Comparison of ENCODE assay signal across 12 cellular contexts in genomic region chr9:129337287-129338140, GRCh38.
DNase-seq lines count a peak whose midpoint lies in the region; ATAC-seq and TF ChIP-seq lines count a peak whose summit lies in the region.
"Had no signal": no experiment of that assay in that cellular context is flagged by ENCODE, and none has a peak within 500 bp of the region (broad histone marks: within the 10 kb centered on the region; RNA-seq: fewer than 3 reads in every experiment).

No MANE protein-coding gene starts in this region.

- intact Hi-C loops in dorsolateral prefrontal cortex (cut with DNase I) = loop anchor here in 1 of 2 donors (5.0 kb wide), 1 partner anchor 65 kb away; no protein-coding TSS in a partner anchor

- H3K9me3 Mint-ChIP-seq in activated T-cell treated with anti-CD3 and anti-CD28 coated beads, Interleukin-2, amount 50 U/mL, for 4 hours = no peaks in the 10 kb centered on the region

- no peaks in the 10 kb centered on the region for H3K36me3 Mint-ChIP-seq in activated T-cell treated with anti-CD3 and anti-CD28 coated beads, Interleukin-2, amount 50 U/mL, for 4 hours (ENCODE audit: insufficient read depth)

- DNase-seq in activated T-cell treated with anti-CD3 and anti-CD28 coated beads, Interleukin-2, amount 50 U/mL, for 4 hours = no peak
- DNase-seq in activated T-cell treated with anti-CD3 and anti-CD28 coated beads, Interleukin-2, amount 50 U/mL, for 1 hour = no peak
- DNase-seq in dorsolateral prefrontal cortex (no peak), tibial nerve (ENCODE audit: low spot score in 2 of 2) (no peak), ecto neural progenitor cell (ENCODE audit: low spot score) (no peak)
- no peak for DNase-seq in NK-92 treated with Interleukin-12 subunit alpha and Interleukin-12 subunit beta, amount 100 ng/mL, for 24 hours (lab: John Stamatoyannopoulos, UW)
- DNase-seq: HCEC 1CT, KBM-7, NCI-H774 had no signal

- H3K27me3 Mint-ChIP-seq in activated T-cell treated with anti-CD3 and anti-CD28 coated beads, Interleukin-2, amount 50 U/mL, for 4 hours (ENCODE audit: low read depth) = peaks cover 9% of the 10 kb centered on the region

- H3K4me1 Mint-ChIP-seq in activated T-cell treated with anti-CD3 and anti-CD28 coated beads, Interleukin-2, amount 50 U/mL, for 4 hours (ENCODE audit: low read depth) = peaks cover 21% of the 10 kb centered on the region

- H3K27ac ChIP-seq in dorsolateral prefrontal cortex = peak overlapping the region in 58 of 59 donors; percentile 13 to 97 (median 88)
- peak overlapping the region; percentile 14 for H3K27ac ChIP-seq in muscle layer of colon (ENCODE audit: low read depth, low read length)
- peak overlapping the region; percentile 26 to 90 (median 77) for H3K27ac ChIP-seq in tibial nerve

- H3K36me3 ChIP-seq in muscle layer of colon (ENCODE audit: insufficient read depth, low read length) = no peaks in the 10 kb centered on the region
- no peaks in the 10 kb centered on the region for H3K36me3 ChIP-seq in tibial nerve

- TF ChIP-seq EP300 in tibial nerve (IDR thresholded peaks at IDR 0.05) = no peak

- no peak for TF ChIP-seq POLR2A in tibial nerve (IDR thresholded peaks at IDR 0.05)

- no peak for ATAC-seq in activated T-cell treated with anti-CD3 and anti-CD28 coated beads, Interleukin-2, amount 50 U/mL, for 4 hours
- no peak for ATAC-seq in GM21825 (IDR thresholded peaks at IDR 0.05; ENCODE audit: unreplicated experiment)
- ATAC-seq: left lobe of liver had no signal

- no peak overlapping the region for H3K9ac ChIP-seq in muscle layer of colon (ENCODE audit: low read length)

- TF ChIP-seq CTCF in dorsolateral prefrontal cortex (IDR thresholded peaks at IDR 0.05 in 54 of 56, conservative IDR thresholded peaks at IDR 0.05 in 2 of 56; ENCODE audit: low read depth in 1 of 56, partially characterized antibody in 56 of 56) (no peak), tibial nerve (IDR thresholded peaks at IDR 0.05) (no peak)

- H3K4me3 ChIP-seq in dorsolateral prefrontal cortex (peak overlapping the region; percentile 9 to 71 (median 51)), muscle layer of colon (ENCODE audit: low read depth in 1 of 2, low read length in 2 of 2) (no peak overlapping the region), tibial nerve (peak overlapping the region; percentile 19 to 48 (median 40))

- H3K4me3 Mint-ChIP-seq in activated T-cell treated with anti-CD3 and anti-CD28 coated beads, Interleukin-2, amount 50 U/mL, for 4 hours = peak overlapping the region; percentile 80

- WGBS in tibial nerve, 2 donors = 54 to 58% methylated on average over 21 to 32 of the region's 32 CpGs

- H3K9me3 ChIP-seq in muscle layer of colon (ENCODE audit: low read length) (no peaks in the 10 kb centered on the region), tibial nerve (no peaks in the 10 kb centered on the region)

- H3K4me1 ChIP-seq in muscle layer of colon (ENCODE audit: insufficient read depth, low read length) = peaks cover 31% of the 10 kb centered on the region
- peaks cover 0 to 68% (median 44%) of the 10 kb centered on the region in 4 donors for H3K4me1 ChIP-seq in tibial nerve

- H3K27me3 ChIP-seq in dorsolateral prefrontal cortex (no peaks in the 10 kb centered on the region), muscle layer of colon (ENCODE audit: control insufficient read depth in 1 of 2, insufficient read depth in 2 of 2, low read length in 2 of 2) (no peaks in the 10 kb centered on the region), tibial nerve (no peaks in the 10 kb centered on the region)

Comparison
In these comparisons a context has a peak if more than half of its experiments do, and no peak if none do; other contexts are left out.
1. H3K27ac ChIP-seq: peak in every context shown above with its lines; median percentile 88 in dorsolateral prefrontal cortex; 77 in tibial nerve; 14 in muscle layer of colon.
2. H3K4me3 ChIP-seq: peak in dorsolateral prefrontal cortex (59 of 59) and tibial nerve (4 of 4); none in muscle layer of colon (0 of 2).